In genomic region chr14:67166450-67166853, GRCh38 we compare ENCODE assay signal across 8 cellular contexts.
DNase-seq lines count a peak whose midpoint lies in the region; ATAC-seq and TF ChIP-seq lines count a peak whose summit lies in the region.

No MANE protein-coding gene starts in this region.

- peak; percentile 81 for TF ChIP-seq CTCF in foreskin fibroblast (IDR thresholded peaks at IDR 0.05; ENCODE audit: low read depth, low read length)

- no peak for ATAC-seq in GM19455 (IDR thresholded peaks at IDR 0.05; ENCODE audit: unreplicated experiment)

- DNase-seq in NOMO-1 (lab: John Stamatoyannopoulos, UW; ENCODE audit: unreplicated experiment in 2 of 2) (peak; percentile 1 to 12), NOMO-1 treated with dmso at 0.1 percent for 144 hours (lab: John Stamatoyannopoulos, UW; ENCODE audit: unreplicated experiment) (no peak), MV-4-11 (lab: John Stamatoyannopoulos, UW) (peak; percentile 16), foreskin fibroblast (peak; percentile 30 to 74), retina (peak; percentile 37), cortex of kidney (lab: John Stamatoyannopoulos, UW) (no peak)
- DNase-seq in activated CD4-positive, alpha-beta T cell treated with anti-CD3 and anti-CD28 coated beads for 4 hours = peak; percentile 8 to 35

- H3K4me3 ChIP-seq in foreskin fibroblast (ENCODE audit: low read depth in 1 of 2, low read length in 2 of 2) = no peak overlapping the region

Comparison
In these comparisons a context has a peak if more than half of its experiments do, and no peak if none do; other contexts are left out.
1. DNase-seq: peak in NOMO-1 (2 of 2), MV-4-11 (single experiment), activated CD4-positive, alpha-beta T cell treated with anti-CD3 and anti-CD28 coated beads for 4 hours (2 of 2), foreskin fibroblast (2 of 2) and retina (single experiment); none in NOMO-1 treated with dmso at 0.1 percent for 144 hours (single experiment) and cortex of kidney (single experiment).